10 cellular contexts compared by ENCODE assay signal in the genomic region with DNA sequence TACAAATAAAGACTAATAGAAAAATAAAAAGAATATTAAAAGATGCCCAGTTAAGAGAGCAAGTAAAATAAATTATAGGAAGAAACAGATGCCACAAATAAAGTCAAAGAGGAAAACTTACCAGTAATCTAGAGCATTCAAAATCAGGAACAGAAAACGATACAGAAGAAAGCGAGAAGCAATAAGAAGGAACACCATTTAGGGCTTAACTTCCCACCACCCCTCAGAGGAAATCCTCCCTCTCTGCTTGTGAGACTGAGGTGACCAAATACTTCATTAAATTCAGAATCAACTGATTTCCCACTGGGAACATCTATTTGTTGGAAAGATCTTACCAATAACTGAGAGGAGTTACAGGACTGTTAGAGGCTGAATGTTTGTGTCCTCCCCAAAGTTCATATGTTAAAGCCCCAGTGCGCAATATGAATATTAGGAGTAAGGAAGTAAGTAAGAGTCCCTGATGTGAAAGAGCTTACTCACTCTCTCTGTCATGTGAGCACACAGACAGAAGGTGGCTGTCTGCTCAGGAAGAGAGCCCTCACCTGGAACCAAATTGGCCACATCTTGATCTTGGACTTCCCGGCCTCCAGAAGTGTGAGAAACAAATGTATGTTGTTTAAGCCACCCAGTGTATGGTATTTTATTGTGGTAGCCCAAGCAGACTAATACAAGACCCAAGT. TPM values are rescaled to one million over a fixed set of nuclear protein-coding genes. Genes with fewer than 3 reads are reported as not detected.
DNase-seq lines count a peak whose midpoint lies in the region; ATAC-seq and TF ChIP-seq lines count a peak whose summit lies in the region.
"Had no signal": no experiment of that assay in that cellular context is flagged by ENCODE, and none has a peak within 500 bp of the region (broad histone marks: within the 10 kb centered on the region; RNA-seq: fewer than 3 reads in every experiment).

No MANE protein-coding gene starts in this region.

- ATAC-seq in GM19351 (IDR thresholded peaks at IDR 0.05; ENCODE audit: unreplicated experiment) (peak; percentile 81), HG03039 (IDR thresholded peaks at IDR 0.05; ENCODE audit: unreplicated experiment) (peak; percentile 80), psoas muscle (no peak)
- peak; percentile 52 for ATAC-seq in activated T-helper 17 cell treated with anti-CD3 and anti-CD28 coated beads, Interleukin-2, amount 50 U/mL, for 72 hours (replicated peaks)
- ATAC-seq: left ventricle myocardium superior had no signal

- no peaks in the 10 kb centered on the region for H3K27me3 Mint-ChIP-seq in activated T-helper 17 cell treated with anti-CD3 and anti-CD28 coated beads, Interleukin-2, amount 50 U/mL, for 72 hours

- H3K27ac ChIP-seq in psoas muscle (no peak overlapping the region), hepatocyte (no peak overlapping the region)

- TF ChIP-seq CTCF in psoas muscle (IDR thresholded peaks at IDR 0.05) (no peak), hepatocyte (IDR thresholded peaks at IDR 0.05; ENCODE audit: poor library complexity) (no peak)

- DNase-seq in Caki2 (ENCODE audit: low read depth) (peak; percentile 16), NCI-H2107 treated with DMSO at 0.1 percent for 48 hours (lab: John Stamatoyannopoulos, UW; ENCODE audit: unreplicated experiment) (no peak), psoas muscle (no peak), hepatocyte (ENCODE audit: low spot score) (no peak), hippocampal formation (lab: John Stamatoyannopoulos, UW) (no peak)
- DNase-seq: left ventricle myocardium superior, NCI-H774 had no signal

- H3K27ac Mint-ChIP-seq in activated T-helper 17 cell treated with anti-CD3 and anti-CD28 coated beads, Interleukin-2, amount 50 U/mL, for 72 hours = peak overlapping the region; percentile 1

- no peak overlapping the region for H3K4me2 ChIP-seq in hepatocyte

- H4K20me1 ChIP-seq in hepatocyte (ENCODE audit: insufficient read depth, poor library complexity, severe bottlenecking) = no peaks in the 10 kb centered on the region

- no peaks in the 10 kb centered on the region for H3K9me2 ChIP-seq in hepatocyte (replicated peaks; ENCODE audit: insufficient read depth)

- 92 to 94% (median 94%) methylated on average over 4 of the region's 4 CpGs for WGBS in psoas muscle, 3 donors
- WGBS in hepatocyte (ENCODE audit: low lambda C conversion rate, missing lambda C conversion rate) = 97% methylated on average over 4 of the region's 4 CpGs

- no peaks in the 10 kb centered on the region for H3K9me3 ChIP-seq in psoas muscle
- no peaks in the 10 kb centered on the region for H3K9me3 ChIP-seq in hepatocyte (ENCODE audit: low read depth)

- H3K36me3 Mint-ChIP-seq in activated T-helper 17 cell treated with anti-CD3 and anti-CD28 coated beads, Interleukin-2, amount 50 U/mL, for 72 hours (ENCODE audit: low read depth) = peaks cover 57% of the 10 kb centered on the region

- no peaks in the 10 kb centered on the region for H3K4me1 Mint-ChIP-seq in activated T-helper 17 cell treated with anti-CD3 and anti-CD28 coated beads, Interleukin-2, amount 50 U/mL, for 72 hours

- H3K4me3 Mint-ChIP-seq in activated T-helper 17 cell treated with anti-CD3 and anti-CD28 coated beads, Interleukin-2, amount 50 U/mL, for 72 hours = no peak overlapping the region

- no peaks in the 10 kb centered on the region for H3K27me3 ChIP-seq in psoas muscle (ENCODE audit: insufficient read depth in 3 of 3, low read length in 2 of 3)
- no peaks in the 10 kb centered on the region for H3K27me3 ChIP-seq in hepatocyte

- no peak overlapping the region for H3K4me3 ChIP-seq in psoas muscle
- no peak overlapping the region for H3K4me3 ChIP-seq in hepatocyte

- H3K79me2 ChIP-seq in hepatocyte = no peaks in the 10 kb centered on the region

- intact Hi-C loops in psoas muscle (cut with DNase I) = no loop called here

- in situ Hi-C loops in Caki2 (cut with HindIII; ENCODE audit: low pct_unique_long_range_greater_than_20kb, low sequenced_read_pairs) = no loop called here

- H3K36me3 ChIP-seq in psoas muscle (ENCODE audit: insufficient read depth in 1 of 2, low read depth in 1 of 2) = peaks cover 7 to 64% of the 10 kb centered on the region in 2 donors
- no peaks in the 10 kb centered on the region for H3K36me3 ChIP-seq in hepatocyte (replicated peaks; ENCODE audit: insufficient read depth, low read depth)

- no peaks in the 10 kb centered on the region for H3K9me3 Mint-ChIP-seq in activated T-helper 17 cell treated with anti-CD3 and anti-CD28 coated beads, Interleukin-2, amount 50 U/mL, for 72 hours

- H3K4me1 ChIP-seq in psoas muscle (no peaks in the 10 kb centered on the region), hepatocyte (ENCODE audit: insufficient read depth) (no peaks in the 10 kb centered on the region)

- no peak overlapping the region for H2AFZ ChIP-seq in hepatocyte

RNA-seq across cellular contexts. Expression of gene KATNA1, which starts 19.5 kb away (rescaled TPM):
- 21.3 and 22.5 TPM in 2 replicates for total RNA-seq in Caki2 (2014; rRNA removed; shearing (Covaris generic); ENCODE audit: low replicate concordance)
- 10 to 100 TPM; 12.3 to 18.8 TPM for total RNA-seq in activated T-helper 17 cell treated with anti-CD3 and anti-CD28 coated beads, Interleukin-2, amount 50 U/mL, for 72 hours
- total RNA-seq in psoas muscle (10 to 100 TPM; 10.7 to 24.5 (median 16.4) TPM), hepatocyte (18.4 and 18.5 TPM in 2 replicates)
- polyA plus RNA-seq in psoas muscle (10 to 100 TPM; 19.2 to 30.1 (median 29.1) TPM), hepatocyte (15.6 and 17.2 TPM in 2 replicates)

Comparison
In these comparisons a context has a peak if more than half of its experiments do, and no peak if none do; other contexts are left out.
1. ATAC-seq: peak in GM19351 (single experiment), HG03039 (single experiment) and activated T-helper 17 cell treated with anti-CD3 and anti-CD28 coated beads, Interleukin-2, amount 50 U/mL, for 72 hours (single experiment); none in psoas muscle (0 of 4).